Comparison of ENCODE assay signal across 1 cellular context in the genomic region with DNA sequence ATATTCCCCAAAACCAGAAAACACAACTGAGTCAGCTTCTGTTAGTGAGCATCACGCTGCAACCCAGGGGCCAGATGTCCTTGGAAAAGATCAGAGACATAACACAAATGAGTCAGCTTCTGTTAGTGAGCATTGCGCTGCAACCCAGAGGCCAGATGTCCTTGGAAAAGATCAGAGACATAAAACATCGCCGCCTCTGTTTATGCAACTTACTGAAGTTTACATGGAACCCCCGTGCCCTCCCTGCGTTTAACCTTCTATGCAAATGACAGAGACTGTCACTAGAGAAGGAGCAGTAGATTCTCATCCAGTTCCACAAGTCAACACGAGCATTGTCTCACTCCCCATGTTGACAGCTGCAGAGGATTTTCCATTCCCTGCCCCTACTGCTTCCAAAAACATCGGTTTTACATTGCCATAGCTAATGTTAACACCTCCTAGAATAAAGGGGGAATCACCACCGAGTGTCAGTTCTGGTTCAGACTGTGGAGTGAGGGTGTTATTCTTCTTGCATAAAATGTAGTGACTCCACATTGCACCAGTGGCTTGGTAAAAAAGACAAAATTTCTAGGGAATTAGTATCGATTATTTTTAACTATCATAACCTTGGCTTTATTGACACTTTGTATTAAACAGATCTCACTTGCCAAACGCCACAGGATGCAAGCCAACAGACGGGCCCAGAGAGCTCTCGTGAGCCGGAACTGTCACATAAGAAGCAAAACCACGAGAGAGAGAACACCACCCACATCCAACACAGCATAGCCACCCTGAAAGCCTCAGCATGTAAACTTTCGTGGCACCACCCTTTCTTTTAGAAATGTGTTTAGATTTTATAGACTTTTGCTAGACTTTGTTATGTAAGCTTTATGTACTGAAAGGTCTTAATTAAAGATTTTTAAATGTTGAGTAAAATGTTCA.
TF ChIP-seq lines count a peak whose summit lies in the region.

No MANE protein-coding gene starts in this region.

TF ChIP-seq in HepG2, 621 proteins besides CTCF, POLR2A, EP300 and RAD21 (continued from another document and continues in another):
- TF ChIP-seq, protein P1, sequence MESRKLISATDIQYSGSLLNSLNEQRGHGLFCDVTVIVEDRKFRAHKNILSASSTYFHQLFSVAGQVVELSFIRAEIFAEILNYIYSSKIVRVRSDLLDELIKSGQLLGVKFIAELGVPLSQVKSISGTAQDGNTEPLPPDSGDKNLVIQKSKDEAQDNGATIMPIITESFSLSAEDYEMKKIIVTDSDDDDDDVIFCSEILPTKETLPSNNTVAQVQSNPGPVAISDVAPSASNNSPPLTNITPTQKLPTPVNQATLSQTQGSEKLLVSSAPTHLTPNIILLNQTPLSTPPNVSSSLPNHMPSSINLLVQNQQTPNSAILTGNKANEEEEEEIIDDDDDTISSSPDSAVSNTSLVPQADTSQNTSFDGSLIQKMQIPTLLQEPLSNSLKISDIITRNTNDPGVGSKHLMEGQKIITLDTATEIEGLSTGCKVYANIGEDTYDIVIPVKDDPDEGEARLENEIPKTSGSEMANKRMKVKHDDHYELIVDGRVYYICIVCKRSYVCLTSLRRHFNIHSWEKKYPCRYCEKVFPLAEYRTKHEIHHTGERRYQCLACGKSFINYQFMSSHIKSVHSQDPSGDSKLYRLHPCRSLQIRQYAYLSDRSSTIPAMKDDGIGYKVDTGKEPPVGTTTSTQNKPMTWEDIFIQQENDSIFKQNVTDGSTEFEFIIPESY (CRISPR knock-in tag; IDR thresholded peaks at IDR 0.05), result no peak
- TF ChIP-seq ZNF510 (CRISPR knock-in tag; IDR thresholded peaks at IDR 0.05; ENCODE audit: low read depth) (no peak), ATF7 (IDR thresholded peaks at IDR 0.05) (0 out of 2 replicates have a peak, but pooled peaks have one; percentile 15), ATF7 (CRISPR knock-in tag; IDR thresholded peaks at IDR 0.05) (peak; percentile 83; the same call in 1 of the 2 replicates), ONECUT2 (CRISPR knock-in tag; IDR thresholded peaks at IDR 0.05) (peak; percentile 83), ZSCAN21 (CRISPR knock-in tag; IDR thresholded peaks at IDR 0.05; ENCODE audit: borderline replicate concordance) (0 out of 2 replicates have a peak, but pooled peaks have one; percentile 35), PLRG1 (conservative IDR thresholded peaks at IDR 0.05) (no peak), KLF15 (CRISPR knock-in tag; IDR thresholded peaks at IDR 0.05; ENCODE audit: borderline replicate concordance) (no peak), MYNN (CRISPR knock-in tag; IDR thresholded peaks at IDR 0.05; ENCODE audit: low read depth) (0 out of 2 replicates have a peak, but pooled peaks have one; percentile 28), JARID2 (CRISPR knock-in tag; IDR thresholded peaks at IDR 0.05; ENCODE audit: insufficient replicate concordance) (no peak), ZFP62 (CRISPR knock-in tag; IDR thresholded peaks at IDR 0.05) (no peak), ZNF878 (CRISPR knock-in tag; IDR thresholded peaks at IDR 0.05) (peak; percentile 9), XRCC5 (optimal IDR thresholded peaks at IDR 0.05; ENCODE audit: low read length) (peak; percentile 49), ERF (CRISPR knock-in tag; IDR thresholded peaks at IDR 0.05) (peak; percentile 85), KMT2B (CRISPR knock-in tag; IDR thresholded peaks at IDR 0.05) (no peak), HOXD1 (CRISPR knock-in tag; IDR thresholded peaks at IDR 0.05) (peak; percentile 89), ZNF782 (CRISPR knock-in tag; IDR thresholded peaks at IDR 0.05; ENCODE audit: borderline replicate concordance) (0 out of 2 replicates have a peak, but pooled peaks have one; percentile 34), ZC3H4 (CRISPR knock-in tag; IDR thresholded peaks at IDR 0.05; ENCODE audit: borderline replicate concordance) (no peak), THAP11 (CRISPR knock-in tag; IDR thresholded peaks at IDR 0.05) (peak; percentile 71; the same call in 1 of the 2 replicates), ZNF205 (CRISPR knock-in tag; IDR thresholded peaks at IDR 0.05) (peak; percentile 82), ZBTB42 (CRISPR knock-in tag; IDR thresholded peaks at IDR 0.05) (no peak), NFYB (CRISPR knock-in tag; IDR thresholded peaks at IDR 0.05) (no peak), ZNF75D (CRISPR knock-in tag; IDR thresholded peaks at IDR 0.05; ENCODE audit: borderline replicate concordance) (no peak), ZNF83 (CRISPR knock-in tag; IDR thresholded peaks at IDR 0.05; ENCODE audit: borderline replicate concordance) (no peak), ZNF564 (CRISPR knock-in tag; IDR thresholded peaks at IDR 0.05) (no peak; the same call in 1 of the 2 replicates), ZNF101 (CRISPR knock-in tag; IDR thresholded peaks at IDR 0.05; ENCODE audit: borderline replicate concordance, low read depth) (no peak)
- TF ChIP-seq, protein P2, sequence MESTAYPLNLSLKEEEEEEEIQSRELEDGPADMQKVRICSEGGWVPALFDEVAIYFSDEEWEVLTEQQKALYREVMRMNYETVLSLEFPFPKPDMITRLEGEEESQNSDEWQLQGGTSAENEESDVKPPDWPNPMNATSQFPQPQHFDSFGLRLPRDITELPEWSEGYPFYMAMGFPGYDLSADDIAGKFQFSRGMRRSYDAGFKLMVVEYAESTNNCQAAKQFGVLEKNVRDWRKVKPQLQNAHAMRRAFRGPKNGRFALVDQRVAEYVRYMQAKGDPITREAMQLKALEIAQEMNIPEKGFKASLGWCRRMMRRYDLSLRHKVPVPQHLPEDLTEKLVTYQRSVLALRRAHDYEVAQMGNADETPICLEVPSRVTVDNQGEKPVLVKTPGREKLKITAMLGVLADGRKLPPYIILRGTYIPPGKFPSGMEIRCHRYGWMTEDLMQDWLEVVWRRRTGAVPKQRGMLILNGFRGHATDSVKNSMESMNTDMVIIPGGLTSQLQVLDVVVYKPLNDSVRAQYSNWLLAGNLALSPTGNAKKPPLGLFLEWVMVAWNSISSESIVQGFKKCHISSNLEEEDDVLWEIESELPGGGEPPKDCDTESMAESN (CRISPR knock-in tag; conservative IDR thresholded peaks at IDR 0.05), result peak; percentile 80; the same call in 1 of the 2 replicates
- TF ChIP-seq, protein P3, sequence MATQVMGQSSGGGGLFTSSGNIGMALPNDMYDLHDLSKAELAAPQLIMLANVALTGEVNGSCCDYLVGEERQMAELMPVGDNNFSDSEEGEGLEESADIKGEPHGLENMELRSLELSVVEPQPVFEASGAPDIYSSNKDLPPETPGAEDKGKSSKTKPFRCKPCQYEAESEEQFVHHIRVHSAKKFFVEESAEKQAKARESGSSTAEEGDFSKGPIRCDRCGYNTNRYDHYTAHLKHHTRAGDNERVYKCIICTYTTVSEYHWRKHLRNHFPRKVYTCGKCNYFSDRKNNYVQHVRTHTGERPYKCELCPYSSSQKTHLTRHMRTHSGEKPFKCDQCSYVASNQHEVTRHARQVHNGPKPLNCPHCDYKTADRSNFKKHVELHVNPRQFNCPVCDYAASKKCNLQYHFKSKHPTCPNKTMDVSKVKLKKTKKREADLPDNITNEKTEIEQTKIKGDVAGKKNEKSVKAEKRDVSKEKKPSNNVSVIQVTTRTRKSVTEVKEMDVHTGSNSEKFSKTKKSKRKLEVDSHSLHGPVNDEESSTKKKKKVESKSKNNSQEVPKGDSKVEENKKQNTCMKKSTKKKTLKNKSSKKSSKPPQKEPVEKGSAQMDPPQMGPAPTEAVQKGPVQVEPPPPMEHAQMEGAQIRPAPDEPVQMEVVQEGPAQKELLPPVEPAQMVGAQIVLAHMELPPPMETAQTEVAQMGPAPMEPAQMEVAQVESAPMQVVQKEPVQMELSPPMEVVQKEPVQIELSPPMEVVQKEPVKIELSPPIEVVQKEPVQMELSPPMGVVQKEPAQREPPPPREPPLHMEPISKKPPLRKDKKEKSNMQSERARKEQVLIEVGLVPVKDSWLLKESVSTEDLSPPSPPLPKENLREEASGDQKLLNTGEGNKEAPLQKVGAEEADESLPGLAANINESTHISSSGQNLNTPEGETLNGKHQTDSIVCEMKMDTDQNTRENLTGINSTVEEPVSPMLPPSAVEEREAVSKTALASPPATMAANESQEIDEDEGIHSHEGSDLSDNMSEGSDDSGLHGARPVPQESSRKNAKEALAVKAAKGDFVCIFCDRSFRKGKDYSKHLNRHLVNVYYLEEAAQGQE (IDR thresholded peaks at IDR 0.05; ENCODE audit: borderline replicate concordance in 1 of 2, low read depth in 1 of 2, low read length in 2 of 2), result no peak; a peak in 1 of 4 replicates
- TF ChIP-seq, protein P4, sequence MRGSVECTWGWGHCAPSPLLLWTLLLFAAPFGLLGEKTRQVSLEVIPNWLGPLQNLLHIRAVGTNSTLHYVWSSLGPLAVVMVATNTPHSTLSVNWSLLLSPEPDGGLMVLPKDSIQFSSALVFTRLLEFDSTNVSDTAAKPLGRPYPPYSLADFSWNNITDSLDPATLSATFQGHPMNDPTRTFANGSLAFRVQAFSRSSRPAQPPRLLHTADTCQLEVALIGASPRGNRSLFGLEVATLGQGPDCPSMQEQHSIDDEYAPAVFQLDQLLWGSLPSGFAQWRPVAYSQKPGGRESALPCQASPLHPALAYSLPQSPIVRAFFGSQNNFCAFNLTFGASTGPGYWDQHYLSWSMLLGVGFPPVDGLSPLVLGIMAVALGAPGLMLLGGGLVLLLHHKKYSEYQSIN (CRISPR knock-in tag; IDR thresholded peaks at IDR 0.05; ENCODE audit: borderline replicate concordance), result no peak
- TF ChIP-seq, protein P5, sequence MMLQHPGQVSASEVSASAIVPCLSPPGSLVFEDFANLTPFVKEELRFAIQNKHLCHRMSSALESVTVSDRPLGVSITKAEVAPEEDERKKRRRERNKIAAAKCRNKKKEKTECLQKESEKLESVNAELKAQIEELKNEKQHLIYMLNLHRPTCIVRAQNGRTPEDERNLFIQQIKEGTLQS (CRISPR knock-in tag; IDR thresholded peaks at IDR 0.05), result peak; percentile 94
- TF ChIP-seq, protein P6, sequence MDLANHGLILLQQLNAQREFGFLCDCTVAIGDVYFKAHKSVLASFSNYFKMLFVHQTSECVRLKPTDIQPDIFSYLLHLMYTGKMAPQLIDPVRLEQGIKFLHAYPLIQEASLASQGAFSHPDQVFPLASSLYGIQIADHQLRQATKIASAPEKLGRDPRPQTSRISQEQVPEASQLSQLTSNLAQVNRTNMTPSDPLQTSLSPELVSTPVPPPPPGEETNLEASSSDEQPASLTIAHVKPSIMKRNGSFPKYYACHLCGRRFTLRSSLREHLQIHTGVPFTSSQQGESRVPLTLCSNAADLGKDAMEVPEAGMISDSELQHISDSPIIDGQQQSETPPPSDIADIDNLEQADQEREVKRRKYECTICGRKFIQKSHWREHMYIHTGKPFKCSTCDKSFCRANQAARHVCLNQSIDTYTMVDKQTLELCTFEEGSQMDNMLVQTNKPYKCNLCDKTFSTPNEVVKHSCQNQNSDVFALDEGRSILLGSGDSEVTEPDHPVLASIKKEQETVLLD (CRISPR knock-in tag; IDR thresholded peaks at IDR 0.05; ENCODE audit: low read depth), result no peak
- TF ChIP-seq, protein P7, sequence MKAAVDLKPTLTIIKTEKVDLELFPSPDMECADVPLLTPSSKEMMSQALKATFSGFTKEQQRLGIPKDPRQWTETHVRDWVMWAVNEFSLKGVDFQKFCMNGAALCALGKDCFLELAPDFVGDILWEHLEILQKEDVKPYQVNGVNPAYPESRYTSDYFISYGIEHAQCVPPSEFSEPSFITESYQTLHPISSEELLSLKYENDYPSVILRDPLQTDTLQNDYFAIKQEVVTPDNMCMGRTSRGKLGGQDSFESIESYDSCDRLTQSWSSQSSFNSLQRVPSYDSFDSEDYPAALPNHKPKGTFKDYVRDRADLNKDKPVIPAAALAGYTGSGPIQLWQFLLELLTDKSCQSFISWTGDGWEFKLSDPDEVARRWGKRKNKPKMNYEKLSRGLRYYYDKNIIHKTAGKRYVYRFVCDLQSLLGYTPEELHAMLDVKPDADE (CRISPR knock-in tag; IDR thresholded peaks at IDR 0.05), result no peak; the same call in 1 of the 2 replicates
- TF ChIP-seq, protein P8, sequence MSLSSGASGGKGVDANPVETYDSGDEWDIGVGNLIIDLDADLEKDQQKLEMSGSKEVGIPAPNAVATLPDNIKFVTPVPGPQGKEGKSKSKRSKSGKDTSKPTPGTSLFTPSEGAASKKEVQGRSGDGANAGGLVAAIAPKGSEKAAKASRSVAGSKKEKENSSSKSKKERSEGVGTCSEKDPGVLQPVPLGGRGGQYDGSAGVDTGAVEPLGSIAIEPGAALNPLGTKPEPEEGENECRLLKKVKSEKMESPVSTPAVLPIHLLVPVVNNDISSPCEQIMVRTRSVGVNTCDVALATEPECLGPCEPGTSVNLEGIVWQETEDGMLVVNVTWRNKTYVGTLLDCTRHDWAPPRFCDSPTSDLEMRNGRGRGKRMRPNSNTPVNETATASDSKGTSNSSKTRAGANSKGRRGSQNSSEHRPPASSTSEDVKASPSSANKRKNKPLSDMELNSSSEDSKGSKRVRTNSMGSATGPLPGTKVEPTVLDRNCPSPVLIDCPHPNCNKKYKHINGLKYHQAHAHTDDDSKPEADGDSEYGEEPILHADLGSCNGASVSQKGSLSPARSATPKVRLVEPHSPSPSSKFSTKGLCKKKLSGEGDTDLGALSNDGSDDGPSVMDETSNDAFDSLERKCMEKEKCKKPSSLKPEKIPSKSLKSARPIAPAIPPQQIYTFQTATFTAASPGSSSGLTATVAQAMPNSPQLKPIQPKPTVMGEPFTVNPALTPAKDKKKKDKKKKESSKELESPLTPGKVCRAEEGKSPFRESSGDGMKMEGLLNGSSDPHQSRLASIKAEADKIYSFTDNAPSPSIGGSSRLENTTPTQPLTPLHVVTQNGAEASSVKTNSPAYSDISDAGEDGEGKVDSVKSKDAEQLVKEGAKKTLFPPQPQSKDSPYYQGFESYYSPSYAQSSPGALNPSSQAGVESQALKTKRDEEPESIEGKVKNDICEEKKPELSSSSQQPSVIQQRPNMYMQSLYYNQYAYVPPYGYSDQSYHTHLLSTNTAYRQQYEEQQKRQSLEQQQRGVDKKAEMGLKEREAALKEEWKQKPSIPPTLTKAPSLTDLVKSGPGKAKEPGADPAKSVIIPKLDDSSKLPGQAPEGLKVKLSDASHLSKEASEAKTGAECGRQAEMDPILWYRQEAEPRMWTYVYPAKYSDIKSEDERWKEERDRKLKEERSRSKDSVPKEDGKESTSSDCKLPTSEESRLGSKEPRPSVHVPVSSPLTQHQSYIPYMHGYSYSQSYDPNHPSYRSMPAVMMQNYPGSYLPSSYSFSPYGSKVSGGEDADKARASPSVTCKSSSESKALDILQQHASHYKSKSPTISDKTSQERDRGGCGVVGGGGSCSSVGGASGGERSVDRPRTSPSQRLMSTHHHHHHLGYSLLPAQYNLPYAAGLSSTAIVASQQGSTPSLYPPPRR (CRISPR knock-in tag; IDR thresholded peaks at IDR 0.05; ENCODE audit: borderline replicate concordance), result peak; percentile 91
- TF ChIP-seq, protein P9, sequence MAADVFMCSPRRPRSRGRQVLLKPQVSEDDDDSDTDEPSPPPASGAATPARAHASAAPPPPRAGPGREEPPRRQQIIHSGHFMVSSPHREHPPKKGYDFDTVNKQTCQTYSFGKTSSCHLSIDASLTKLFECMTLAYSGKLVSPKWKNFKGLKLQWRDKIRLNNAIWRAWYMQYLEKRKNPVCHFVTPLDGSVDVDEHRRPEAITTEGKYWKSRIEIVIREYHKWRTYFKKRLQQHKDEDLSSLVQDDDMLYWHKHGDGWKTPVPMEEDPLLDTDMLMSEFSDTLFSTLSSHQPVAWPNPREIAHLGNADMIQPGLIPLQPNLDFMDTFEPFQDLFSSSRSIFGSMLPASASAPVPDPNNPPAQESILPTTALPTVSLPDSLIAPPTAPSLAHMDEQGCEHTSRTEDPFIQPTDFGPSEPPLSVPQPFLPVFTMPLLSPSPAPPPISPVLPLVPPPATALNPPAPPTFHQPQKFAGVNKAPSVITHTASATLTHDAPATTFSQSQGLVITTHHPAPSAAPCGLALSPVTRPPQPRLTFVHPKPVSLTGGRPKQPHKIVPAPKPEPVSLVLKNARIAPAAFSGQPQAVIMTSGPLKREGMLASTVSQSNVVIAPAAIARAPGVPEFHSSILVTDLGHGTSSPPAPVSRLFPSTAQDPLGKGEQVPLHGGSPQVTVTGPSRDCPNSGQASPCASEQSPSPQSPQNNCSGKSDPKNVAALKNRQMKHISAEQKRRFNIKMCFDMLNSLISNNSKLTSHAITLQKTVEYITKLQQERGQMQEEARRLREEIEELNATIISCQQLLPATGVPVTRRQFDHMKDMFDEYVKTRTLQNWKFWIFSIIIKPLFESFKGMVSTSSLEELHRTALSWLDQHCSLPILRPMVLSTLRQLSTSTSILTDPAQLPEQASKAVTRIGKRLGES (CRISPR knock-in tag; IDR thresholded peaks at IDR 0.05; ENCODE audit: borderline replicate concordance), result peak; percentile 59; the same call in 1 of the 2 replicates
